Comparison of ENCODE assay signal across 8 cellular contexts in the genomic region with DNA sequence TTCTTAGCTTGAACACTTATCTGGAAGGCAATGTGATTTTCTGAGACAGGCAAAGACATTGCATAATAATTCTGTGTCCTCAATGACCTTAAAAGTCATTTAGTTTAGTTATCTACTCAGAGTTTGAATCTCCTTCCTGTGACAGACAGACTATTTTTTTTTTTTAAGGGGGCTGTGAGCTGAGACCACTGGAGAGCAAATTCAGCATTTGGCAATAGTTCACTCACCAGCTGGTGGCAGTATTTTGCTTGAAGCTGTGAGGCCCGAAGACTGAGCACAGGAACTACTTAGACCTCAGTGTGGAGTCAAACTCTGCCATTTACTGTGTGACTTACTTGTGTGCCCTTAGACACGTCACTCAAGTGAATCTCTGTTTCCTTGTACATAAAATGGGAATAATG. TPM values are rescaled to one million over a fixed set of nuclear protein-coding genes. Genes with fewer than 3 reads are reported as not detected.
DNase-seq lines count a peak whose midpoint lies in the region; ATAC-seq, FAIRE-seq and TF ChIP-seq lines count a peak whose summit lies in the region.

No MANE protein-coding gene starts in this region.

- H3K36me3 ChIP-seq in SJCRH30: no peaks in the 10 kb centered on the region
- H3K36me3 ChIP-seq in sigmoid colon: no peaks in the 10 kb centered on the region

- intact Hi-C loops in sigmoid colon (cut with DNase I): no loop called here

- H3K4me2 ChIP-seq in A549: no peak overlapping the region

- TF ChIP-seq POLR2A in A549 (IDR thresholded peaks at IDR 0.05; ENCODE audit: low read length) (no peak), sigmoid colon (IDR thresholded peaks at IDR 0.05) (no peak)

- DNase-seq in A549 (ENCODE audit: low read depth in 1 of 2, low spot score in 1 of 2) (peak in 1 of 2 experiments; percentile 29), Kasumi-1 (lab: John Stamatoyannopoulos, UW) (peak; percentile 37 to 42), SJCRH30 (peak; percentile 11 to 47), fibroblast of the conjunctiva (ENCODE audit: low read depth) (peak; percentile 40), sigmoid colon (no peak), HPDE6-E6E7 (ENCODE audit: extremely low spot score) (no peak)
- DNase-seq in stimulated activated naive CD4-positive, alpha-beta T cell (lab: John Stamatoyannopoulos, UW): no peak

- H3K4me3 ChIP-seq in A549 (no peak overlapping the region), SJCRH30 (no peak overlapping the region), sigmoid colon (no peak overlapping the region)

- peak; percentile 71 to 74; a peak in 4 of 6 replicates for ATAC-seq in A549

- H3K4me1 ChIP-seq in A549 (no peaks in the 10 kb centered on the region), SJCRH30 (no peaks in the 10 kb centered on the region), sigmoid colon (no peaks in the 10 kb centered on the region)

- TF ChIP-seq RAD21 in A549 (conservative IDR thresholded peaks at IDR 0.05 in 1 of 2, IDR thresholded peaks at IDR 0.05 in 1 of 2): peak; percentile 36; a peak in 2 of 5 replicates

- TF ChIP-seq EP300 in A549 (IDR thresholded peaks at IDR 0.05) (no peak), sigmoid colon (IDR thresholded peaks at IDR 0.05) (no peak)

- 12% methylated on average over 2 of the region's 2 CpGs for WGBS in A549 (ENCODE audit: missing lambda C conversion rate)
- 7 to 8% methylated on average over 2 of the region's 2 CpGs for WGBS in sigmoid colon, 2 donors

- no peak for FAIRE-seq in A549 (lab: Jason Lieb, UNC)

- H3K27ac ChIP-seq in A549: no peak overlapping the region
- no peak overlapping the region for H3K27ac ChIP-seq in SJCRH30
- no peak overlapping the region for H3K27ac ChIP-seq in sigmoid colon

- no peaks in the 10 kb centered on the region for H3K9me3 ChIP-seq in A549
- H3K9me3 ChIP-seq in SJCRH30 (replicated peaks): no peaks in the 10 kb centered on the region
- H3K9me3 ChIP-seq in sigmoid colon: no peaks in the 10 kb centered on the region

- TF ChIP-seq CTCF in A549 (IDR thresholded peaks at IDR 0.05) (peak; percentile 41), GM12873 (IDR thresholded peaks at IDR 0.05; ENCODE audit: insufficient read depth, low read depth, low read length, missing control alignments) (peak; percentile 50), sigmoid colon (IDR thresholded peaks at IDR 0.05) (peak in 3 of 4 experiments; percentile 18 to 37 (median 23))

- CTCF ChIA-PET in A549 (lab: Yijun Ruan, JAX): interaction anchor here (0.6 to 1.4 kb wide), 5 partner anchors 11 to 587 kb away, joined by 3 to 4 read pairs (median 3); no protein-coding TSS in a partner anchor

- POLR2A ChIA-PET in A549 (lab: Yijun Ruan, JAX): interaction anchor here (1.0 kb wide), 1 partner anchor 243 kb away, joined by 3 read pairs; a partner anchor contains a TSS

- H3K27me3 ChIP-seq in SJCRH30: no peaks in the 10 kb centered on the region
- H3K27me3 ChIP-seq in sigmoid colon: no peaks in the 10 kb centered on the region

TF ChIP-seq in A549, 52 proteins besides CTCF, POLR2A, EP300 and RAD21:
- TF ChIP-seq MAFK (IDR thresholded peaks at IDR 0.05; ENCODE audit: partially characterized antibody) (no peak), FOSL2 (IDR thresholded peaks at IDR 0.05) (no peak), FOSL2 (CRISPR knock-in tag; IDR thresholded peaks at IDR 0.05) (no peak), JUN (IDR thresholded peaks at IDR 0.05) (no peak), SMC3 (IDR thresholded peaks at IDR 0.05) (peak; percentile 47; the same call in 2 of the 3 replicates)

RNA-seq across cellular contexts. Expression of a gene that starts 22.9 kb away (rescaled TPM):
- polyA plus RNA-seq in A549 (2011; rRNA removed): 1.2 and 1.6 TPM in 2 replicates
- polyA plus RNA-seq in A549 (2012; cell fraction: cytosol; rRNA removed): 0.22 and 0.26 TPM in 2 replicates
- 0.16 and 0.19 TPM in 2 replicates for polyA plus RNA-seq in A549 (2012; cell fraction: nucleus; rRNA removed)
- polyA plus RNA-seq in A549 (2017; fragmentation: RNase III; extraction: RNeasy Plus Mini Kit Qiagen cat#74134 plus additional on column Dnase treatment): 1.9 to 2.4 TPM (median 1.9 TPM) in 3 replicates
- 0.17 and 0.19 TPM in 2 replicates for polyA minus RNA-seq in A549 (2011; rRNA and poly(A)+ RNA removed)
- total RNA-seq in SJCRH30 (2014; rRNA removed; shearing (Covaris generic)): not detected in 2 replicates
- total RNA-seq in sigmoid colon: 10 to 100 TPM; 31.8 to 64.5 (median 48.2) TPM
- 10 to 100 TPM in 1 of 3 donors, 1 to 10 TPM in 2; 5.4 to 22.7 (median 5.5) TPM for polyA plus RNA-seq in sigmoid colon

RNA-seq across cellular contexts. Expression of a gene that starts 28.4 kb away (rescaled TPM):
- polyA plus RNA-seq in A549 (2011; rRNA removed) (26.4 and 32.3 TPM in 2 replicates), A549 (2017; fragmentation: RNase III; extraction: RNeasy Plus Mini Kit Qiagen cat#74134 plus additional on column Dnase treatment) (21.3 to 37.2 TPM (median 32.3 TPM) in 3 replicates), sigmoid colon (100 to 1,000 TPM in 1 of 3 donors, 10 to 100 TPM in 2; 28.2 to 114 (median 42.8) TPM)
- 7.7 and 9.5 TPM in 2 replicates for polyA plus RNA-seq in A549 (2012; cell fraction: cytosol; rRNA removed)
- 4.5 and 9.0 TPM in 2 replicates for polyA plus RNA-seq in A549 (2012; cell fraction: nucleus; rRNA removed)
- 6.8 and 7.4 TPM in 2 replicates for polyA minus RNA-seq in A549 (2011; rRNA and poly(A)+ RNA removed)
- total RNA-seq in SJCRH30 (2014; rRNA removed; shearing (Covaris generic)): 38.6 and 44.6 TPM in 2 replicates
- 10 to 100 TPM; 13.6 to 26.8 (median 17.1) TPM for total RNA-seq in sigmoid colon

Comparison
In these comparisons a context has a peak if more than half of its experiments do, and no peak if none do; other contexts are left out.
1. DNase-seq: peak in Kasumi-1 (2 of 2), SJCRH30 (2 of 2) and fibroblast of the conjunctiva (single experiment); none in sigmoid colon (single experiment), HPDE6-E6E7 (single experiment) and stimulated activated naive CD4-positive, alpha-beta T cell (0 of 6).
2. RNA of a gene that starts 22.9 kb away (total RNA-seq): 31.8 to 64.5 TPM in sigmoid colon; not detected in SJCRH30; every median in the first group is over 10 times any median in the second.
3. Peak in every context shown above with its lines, with median percentiles within 50 percentile points of each other: CTCF ChIP-seq.